In the genomic region with DNA sequence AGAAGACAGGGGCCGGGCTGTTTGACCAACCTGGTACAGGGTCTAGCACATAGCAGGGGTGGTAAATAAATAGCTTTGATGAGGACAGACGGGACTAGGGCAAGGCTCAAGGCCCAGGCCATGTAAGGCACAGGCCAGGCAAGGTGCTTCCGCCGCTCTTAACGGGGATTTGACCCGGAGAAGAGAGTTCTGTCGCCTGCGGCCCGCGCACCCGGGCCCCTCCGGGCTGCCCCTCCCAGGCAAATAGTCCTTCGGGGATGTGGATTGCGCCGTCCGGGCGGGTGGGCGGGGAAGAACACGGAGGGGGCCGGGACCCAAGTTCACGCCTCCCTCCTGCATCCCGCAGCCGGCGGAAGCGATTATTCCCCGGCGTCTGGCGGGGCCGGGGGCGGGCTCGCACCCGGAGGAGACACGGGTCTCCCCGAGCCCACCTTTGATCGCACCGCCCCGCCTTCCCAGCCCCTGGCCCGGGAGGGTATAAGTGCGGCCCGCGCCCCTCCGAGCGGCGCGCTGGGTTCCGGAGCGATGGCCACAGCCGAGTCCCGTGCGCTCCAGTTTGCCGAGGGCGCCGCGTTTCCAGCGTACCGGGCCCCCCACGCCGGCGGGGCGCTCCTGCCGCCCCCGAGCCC, we compare ENCODE assay signal across 9 cellular contexts. TPM values are rescaled to one million over a fixed set of nuclear protein-coding genes. Genes with fewer than 3 reads are reported as not detected.
DNase-seq lines count a peak whose midpoint lies in the region; ATAC-seq, FAIRE-seq and TF ChIP-seq lines count a peak whose summit lies in the region.
"Had no signal": no experiment of that assay in that cellular context is flagged by ENCODE, and none has a peak within 500 bp of the region (broad histone marks: within the 10 kb centered on the region; RNA-seq: fewer than 3 reads in every experiment).

A gene (plus strand): TSS at position 508 of the 629 bp plus-strand sequence. CDS start 18 bp downstream, at position 526.

- TF ChIP-seq POLR2A in gastroesophageal sphincter (IDR thresholded peaks at IDR 0.05): no peak

- H3K4me3 Mint-ChIP-seq in CD8-positive, alpha-beta T cell: peak within 1 kb of the TSS; percentile 78

- intact Hi-C loops in CD8-positive, alpha-beta T cell (cut with DNase I, micrococcal nuclease): no loop called here
- intact Hi-C loops in mucosa of descending colon (cut with DNase I, micrococcal nuclease): no loop called here

- CTCF ChIA-PET in CD8-positive, alpha-beta T cell (lab: Charles Lee): no interaction called here

- H3K27me3 ChIP-seq in CD8-positive, alpha-beta T cell (ENCODE audit: insufficient read depth, low read length): no peaks in the 10 kb centered on the region
- H3K27me3 ChIP-seq in bronchial epithelial cell (ENCODE audit: control insufficient read depth, insufficient read depth, low read length) (peaks cover 2% of the 10 kb centered on the region), gastroesophageal sphincter (peaks cover 37% of the 10 kb centered on the region)

- H3K27me3 Mint-ChIP-seq in CD8-positive, alpha-beta T cell (ENCODE audit: low read depth): peaks cover 33% of the 10 kb centered on the region

- TF ChIP-seq EP300 in gastroesophageal sphincter (IDR thresholded peaks at IDR 0.05): no peak

- H3K9me3 ChIP-seq in CD8-positive, alpha-beta T cell (ENCODE audit: low read length): no peaks in the 10 kb centered on the region
- H3K9me3 ChIP-seq in mucosa of descending colon (no peaks in the 10 kb centered on the region), gastroesophageal sphincter (no peaks in the 10 kb centered on the region)

- peak in 1 of 7 experiments; percentile 6 for DNase-seq in CD8-positive, alpha-beta T cell
- DNase-seq in bronchial epithelial cell (ENCODE audit: low read depth) (no peak), mucosa of descending colon (peak in 1 of 3 donors; percentile 5), G401 (ENCODE audit: low spot score) (no peak), NCI-H2171 (lab: John Stamatoyannopoulos, UW) (no peak)

- no peaks in the 10 kb centered on the region for H3K36me3 ChIP-seq in CD8-positive, alpha-beta T cell (ENCODE audit: insufficient read depth, low read length)
- H3K36me3 ChIP-seq in bronchial epithelial cell (ENCODE audit: control insufficient read depth, insufficient read depth, low read length): no peaks in the 10 kb centered on the region
- H3K36me3 ChIP-seq in mucosa of descending colon (ENCODE audit: low read depth): no peaks in the 10 kb centered on the region
- no peaks in the 10 kb centered on the region for H3K36me3 ChIP-seq in gastroesophageal sphincter

- no peak within 1 kb of the TSS for H3K27ac Mint-ChIP-seq in CD8-positive, alpha-beta T cell

- peak within 1 kb of the TSS; percentile 46 for H3K4me3 ChIP-seq in CD8-positive, alpha-beta T cell (ENCODE audit: low read depth, low read length)
- H3K4me3 ChIP-seq in bronchial epithelial cell (ENCODE audit: low read depth, low read length) (peak within 1 kb of the TSS; percentile 34), mucosa of descending colon (no peak within 1 kb of the TSS), gastroesophageal sphincter (peak within 1 kb of the TSS in 1 of 2 donors; percentile 49)

- H3K36me3 Mint-ChIP-seq in CD8-positive, alpha-beta T cell: no peaks in the 10 kb centered on the region

- no peak for FAIRE-seq in bronchial epithelial cell (lab: Jason Lieb, UNC)

- TF ChIP-seq CTCF in CD8-positive, alpha-beta T cell (IDR thresholded peaks at IDR 0.05): no peak
- TF ChIP-seq CTCF in bronchial epithelial cell (IDR thresholded peaks at IDR 0.05; ENCODE audit: insufficient read depth, low read length, severe bottlenecking) (no peak), mucosa of descending colon (IDR thresholded peaks at IDR 0.05) (no peak), gastroesophageal sphincter (IDR thresholded peaks at IDR 0.05) (no peak)

- POLR2A ChIA-PET in CD8-positive, alpha-beta T cell (lab: Charles Lee): no interaction called here

- H3K9me3 Mint-ChIP-seq in CD8-positive, alpha-beta T cell: no peaks in the 10 kb centered on the region

- in situ Hi-C loops in G401 (cut with HindIII; ENCODE audit: low sequenced_read_pairs): no loop called here

- no peak within 1 kb of the TSS for H3K27ac ChIP-seq in CD8-positive, alpha-beta T cell (ENCODE audit: low read depth, low read length)
- no peak within 1 kb of the TSS for H3K27ac ChIP-seq in gastroesophageal sphincter

- peaks cover 3% of the 10 kb centered on the region for H3K4me1 ChIP-seq in CD8-positive, alpha-beta T cell (ENCODE audit: insufficient read depth, low read length)
- H3K4me1 ChIP-seq in mucosa of descending colon (ENCODE audit: low read depth): peaks cover 4% of the 10 kb centered on the region
- H3K4me1 ChIP-seq in gastroesophageal sphincter: peaks cover 0 to 13% (median 3%) of the 10 kb centered on the region in 3 donors

- WGBS in gastroesophageal sphincter (ENCODE audit: low coverage in 1 of 2), 2 donors: no CpG with 5 or more reads among the region's 62 CpGs

- ATAC-seq in CD8-positive, alpha-beta T cell: peak; percentile 23
- peak; percentile 33 for ATAC-seq in GM19324 (IDR thresholded peaks at IDR 0.05; ENCODE audit: low FRiP score, unreplicated experiment)
- peak; percentile 51 for ATAC-seq in HG03432 (IDR thresholded peaks at IDR 0.05; ENCODE audit: unreplicated experiment)
- ATAC-seq in mucosa of descending colon: peak; percentile 39
- ATAC-seq in gastroesophageal sphincter: no peak

- H3K4me1 Mint-ChIP-seq in CD8-positive, alpha-beta T cell (ENCODE audit: low read depth): peaks cover 6% of the 10 kb centered on the region

RNA-seq across cellular contexts. Expression of the gene that starts here (rescaled TPM):
- not detected for total RNA-seq in CD8-positive, alpha-beta T cell
- total RNA-seq in bronchial epithelial cell: not detected in 2 replicates
- under 1 TPM; 0.16 to 0.38 (median 0.29) TPM for total RNA-seq in mucosa of descending colon
- total RNA-seq in G401 (2014; rRNA removed; shearing (Covaris generic)): not detected in 2 replicates
- total RNA-seq in gastroesophageal sphincter: not detected
- total RNA-seq: NCI-H460 had no signal

Comparison
In these comparisons a context has a peak if more than half of its experiments do, and no peak if none do; other contexts are left out.
1. Peak in ATAC-seq and H3K4me3 ChIP-seq in CD8-positive, alpha-beta T cell; RNA of the gene not detected or under 1 TPM.
2. Peak in ATAC-seq in mucosa of descending colon; RNA of the gene not detected or under 1 TPM.